In the genomic region with DNA sequence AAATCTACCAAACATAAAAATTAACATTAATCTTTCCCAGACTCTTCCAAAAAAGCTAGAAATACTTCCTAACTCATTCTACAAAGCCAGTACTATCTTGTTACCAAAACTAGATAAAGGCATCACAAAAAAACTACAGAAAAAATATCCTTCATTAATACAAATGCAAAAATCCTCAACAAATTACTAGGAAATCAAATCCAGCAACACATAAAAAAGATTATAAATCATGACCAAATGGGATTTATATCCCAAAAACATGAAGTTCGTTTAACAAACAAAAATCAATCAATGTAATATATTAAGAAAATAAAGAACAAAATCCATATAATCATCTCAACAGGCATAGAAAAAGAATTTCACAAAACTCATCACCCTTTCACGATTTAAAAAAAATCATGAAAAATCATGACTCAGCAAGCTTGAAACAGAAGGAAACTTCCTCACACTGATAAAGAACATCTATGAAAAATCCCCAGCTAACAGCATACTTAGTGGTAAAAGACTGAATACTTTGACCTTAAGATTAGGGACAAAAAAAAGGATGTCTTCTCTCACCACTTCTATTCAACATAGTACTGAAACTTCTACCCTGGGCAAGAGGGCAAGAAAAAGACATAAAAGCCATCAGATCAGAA, we compare ENCODE assay signal across 9 cellular contexts. TPM values are rescaled to one million over a fixed set of nuclear protein-coding genes. Genes with fewer than 3 reads are reported as not detected.
DNase-seq lines count a peak whose midpoint lies in the region; ATAC-seq and TF ChIP-seq lines count a peak whose summit lies in the region.
"Had no signal": no experiment of that assay in that cellular context is flagged by ENCODE, and none has a peak within 500 bp of the region (broad histone marks: within the 10 kb centered on the region; RNA-seq: fewer than 3 reads in every experiment).

No MANE protein-coding gene starts in this region.

- H3K27me3 Mint-ChIP-seq in CD8-positive, alpha-beta T cell (ENCODE audit: low read depth): no peaks in the 10 kb centered on the region
- H3K27me3 Mint-ChIP-seq in glutamatergic neuron (ENCODE audit: unreplicated experiment): no peaks in the 10 kb centered on the region

- no peaks in the 10 kb centered on the region for H3K36me3 ChIP-seq in CD8-positive, alpha-beta T cell (ENCODE audit: insufficient read depth, low read length)

- H3K9me3 ChIP-seq in CD8-positive, alpha-beta T cell (ENCODE audit: low read length): no peaks in the 10 kb centered on the region

- no peaks in the 10 kb centered on the region for H3K27me3 ChIP-seq in CD8-positive, alpha-beta T cell (ENCODE audit: insufficient read depth, low read length)

- H3K4me3 Mint-ChIP-seq in CD8-positive, alpha-beta T cell: no peak overlapping the region
- H3K4me3 Mint-ChIP-seq in glutamatergic neuron (ENCODE audit: unreplicated experiment): no peak overlapping the region

- no peaks in the 10 kb centered on the region for H3K9me3 Mint-ChIP-seq in CD8-positive, alpha-beta T cell
- H3K9me3 Mint-ChIP-seq in glutamatergic neuron (ENCODE audit: unreplicated experiment): no peaks in the 10 kb centered on the region

- POLR2A ChIA-PET in CD8-positive, alpha-beta T cell (lab: Charles Lee): no interaction called here

- H3K4me1 Mint-ChIP-seq in CD8-positive, alpha-beta T cell (ENCODE audit: low read depth): peaks cover 90% of the 10 kb centered on the region
- peaks cover 8% of the 10 kb centered on the region for H3K4me1 Mint-ChIP-seq in glutamatergic neuron (ENCODE audit: low read depth, unreplicated experiment)

- no peak for ATAC-seq in CD8-positive, alpha-beta T cell
- peak; percentile 56 for ATAC-seq in GM21381 (IDR thresholded peaks at IDR 0.05; ENCODE audit: unreplicated experiment)

- H3K4me3 ChIP-seq in CD8-positive, alpha-beta T cell (ENCODE audit: low read depth, low read length): no peak overlapping the region

- peaks cover 3% of the 10 kb centered on the region for H3K36me3 Mint-ChIP-seq in CD8-positive, alpha-beta T cell
- H3K36me3 Mint-ChIP-seq in glutamatergic neuron (ENCODE audit: unreplicated experiment): no peaks in the 10 kb centered on the region

- H3K27ac Mint-ChIP-seq in CD8-positive, alpha-beta T cell: peak overlapping the region; percentile 68
- no peak overlapping the region for H3K27ac Mint-ChIP-seq in glutamatergic neuron (ENCODE audit: unreplicated experiment)

- H3K4me1 ChIP-seq in CD8-positive, alpha-beta T cell (ENCODE audit: insufficient read depth, low read length): peaks cover 47% of the 10 kb centered on the region

- TF ChIP-seq POLR2A in erythroblast (IDR thresholded peaks at IDR 0.05; ENCODE audit: low read length): no peak

- no peak overlapping the region for H3K27ac ChIP-seq in CD8-positive, alpha-beta T cell (ENCODE audit: low read depth, low read length)

- CTCF ChIA-PET in CD8-positive, alpha-beta T cell (lab: Charles Lee): no interaction called here

- TF ChIP-seq CTCF in CD8-positive, alpha-beta T cell (IDR thresholded peaks at IDR 0.05): no peak
- TF ChIP-seq CTCF in glutamatergic neuron (IDR thresholded peaks at IDR 0.05; ENCODE audit: partially characterized antibody, unreplicated experiment): no peak

- intact Hi-C loops in CD8-positive, alpha-beta T cell (cut with DNase I, micrococcal nuclease): loop anchor here in 1 of 2 experiments (5.0 kb wide), 1 partner anchor 41 kb away; no protein-coding TSS in a partner anchor

- no peak for DNase-seq in CD8-positive, alpha-beta T cell
- DNase-seq in RPMI7951 (ENCODE audit: low read depth) (peak; percentile 24), erythroblast (lab: John Stamatoyannopoulos, UW) (peak; percentile 68 to 69), ecto neural progenitor cell (ENCODE audit: low spot score) (no peak), NCI-H2227 (lab: John Stamatoyannopoulos, UW; ENCODE audit: unreplicated experiment) (no peak), NCI-H1417 treated with DMSO at 0.1 percent for 48 hours (lab: John Stamatoyannopoulos, UW) (no peak), glutamatergic neuron (no peak)
- DNase-seq: NCI-H1417 had no signal

RNA-seq across cellular contexts. Expression of a gene that starts 43.2 kb away (rescaled TPM):
- 10 to 100 TPM; 79.1 to 81.9 TPM for total RNA-seq in CD8-positive, alpha-beta T cell
- total RNA-seq in RPMI7951 (2014; rRNA removed; shearing (Covaris generic)): 28.6 and 33.0 TPM in 2 replicates
- total RNA-seq in glutamatergic neuron (ENCODE audit: unreplicated experiment): 50.2 TPM

RNA-seq across cellular contexts. Expression of a gene that starts 53.3 kb away (rescaled TPM):
- 10 to 100 TPM; 70.5 to 71.1 TPM for total RNA-seq in CD8-positive, alpha-beta T cell
- total RNA-seq in RPMI7951 (2014; rRNA removed; shearing (Covaris generic)): 89.5 and 108 TPM in 2 replicates
- 28.0 TPM for total RNA-seq in glutamatergic neuron (ENCODE audit: unreplicated experiment)

Comparison
In these comparisons a context has a peak if more than half of its experiments do, and no peak if none do; other contexts are left out.
1. DNase-seq: peak in RPMI7951 (single experiment) and erythroblast (2 of 2); none in CD8-positive, alpha-beta T cell (0 of 7), ecto neural progenitor cell (single experiment), NCI-H2227 (single experiment), NCI-H1417 treated with DMSO at 0.1 percent for 48 hours (single experiment) and glutamatergic neuron (single experiment).